ENCODE assay signal across 1 cellular context in the genomic region with DNA sequence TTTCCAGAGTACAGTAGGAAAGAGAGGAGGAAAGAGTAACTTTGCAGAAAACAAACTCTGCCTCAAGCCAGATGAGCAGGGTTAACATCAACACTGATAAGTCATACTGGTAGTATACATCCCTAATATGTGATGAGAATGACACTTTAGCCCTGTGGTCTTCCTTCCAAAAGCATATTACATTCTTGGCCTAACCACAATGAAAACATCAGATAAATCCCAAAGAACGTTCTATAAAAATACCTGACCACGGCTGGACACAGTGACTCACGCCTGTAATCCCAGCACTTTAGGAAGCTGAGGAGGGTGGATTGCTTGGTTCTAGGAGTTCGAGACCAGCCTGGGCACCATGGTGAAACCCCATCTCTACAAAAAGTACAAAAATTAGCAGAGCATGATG.
TF ChIP-seq lines count a peak whose summit lies in the region.

No MANE protein-coding gene starts in this region.

TF ChIP-seq in HEK293T, 16 proteins besides CTCF, POLR2A, EP300 and RAD21 (continued from another document):
- TF ChIP-seq SP1 (IDR thresholded peaks at IDR 0.05) = no peak
TF ChIP-seq in HEK293T: peak in this region for 0.
